14 cellular contexts compared by ENCODE assay signal in the genomic region with DNA sequence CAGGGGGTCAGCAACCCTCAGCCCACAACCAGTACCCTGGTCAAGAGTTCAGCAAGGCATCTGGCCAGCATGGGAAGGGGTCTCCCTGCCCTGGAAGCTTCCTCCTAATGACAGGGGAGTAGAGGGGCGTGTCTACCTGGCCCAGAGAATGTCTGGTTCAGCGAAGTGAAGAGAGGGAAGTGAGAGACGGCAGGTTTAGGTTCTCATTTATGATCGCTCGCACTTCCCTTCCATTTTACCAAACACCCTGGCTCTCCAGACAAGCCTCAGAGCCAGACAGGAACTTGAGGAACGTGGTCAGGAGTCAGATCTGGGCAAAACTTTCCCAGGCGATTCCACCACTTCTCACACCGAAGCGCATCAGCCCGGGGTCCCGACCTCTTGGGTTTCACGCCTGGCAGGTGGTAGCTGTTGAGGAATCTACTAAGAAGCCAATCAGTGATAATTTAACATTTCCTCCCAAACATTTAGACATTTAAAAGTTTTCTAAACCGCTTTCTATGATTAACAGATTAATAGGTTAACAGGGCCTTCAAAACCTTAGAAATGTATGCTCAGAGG. TPM values are rescaled to one million over a fixed set of nuclear protein-coding genes. Genes with fewer than 3 reads are reported as not detected.
DNase-seq lines count a peak whose midpoint lies in the region; ATAC-seq and TF ChIP-seq lines count a peak whose summit lies in the region.
"Had no signal": no experiment of that assay in that cellular context is flagged by ENCODE, and none has a peak within 500 bp of the region (broad histone marks: within the 10 kb centered on the region; RNA-seq: fewer than 3 reads in every experiment).

No MANE protein-coding gene starts in this region.

- H3K27me3 Mint-ChIP-seq in activated naive CD8-positive, alpha-beta T cell treated with anti-CD3 and anti-CD28 coated beads for 36 hours, result no peaks in the 10 kb centered on the region
- H3K27me3 Mint-ChIP-seq: activated CD4-positive, alpha-beta memory T cell treated with anti-CD3 and anti-CD28 coated beads, Interleukin-2, amount 10 ng/mL, durations not matched to agents 7 days and 5 days had no signal

- TF ChIP-seq CTCF in HEK293 (tag by site-specific recombination; IDR thresholded peaks at IDR 0.05) (no peak), lower lobe of right lung (IDR thresholded peaks at IDR 0.05) (no peak), stomach (IDR thresholded peaks at IDR 0.05) (no peak)

- H3K27me3 ChIP-seq in lower lobe of right lung (ENCODE audit: low read depth), result no peaks in the 10 kb centered on the region
- H3K27me3 ChIP-seq in stomach, result no peaks in the 10 kb centered on the region
- H3K27me3 ChIP-seq: foreskin keratinocyte had no signal

- H3K9me3 Mint-ChIP-seq in activated naive CD8-positive, alpha-beta T cell treated with anti-CD3 and anti-CD28 coated beads for 36 hours, result peaks cover 2% of the 10 kb centered on the region
- H3K9me3 Mint-ChIP-seq: activated CD4-positive, alpha-beta memory T cell treated with anti-CD3 and anti-CD28 coated beads, Interleukin-2, amount 10 ng/mL, durations not matched to agents 7 days and 5 days; activated naive CD4-positive, alpha-beta T cell treated with anti-CD3 and anti-CD28 coated beads, Interleukin-2, amount 50 U/mL, for 72 hours; stimulated activated effector memory CD8-positive, alpha-beta T cell treated with anti-CD3 and anti-CD28 coated beads, Interleukin-12 subunit alpha, Interleukin-12 subunit beta, amount 100 ng/mL, for 72 hours had no signal

- H3K4me3 ChIP-seq in HEK293 (ENCODE audit: low read depth, low read length) (no peak overlapping the region), lower lobe of right lung (no peak overlapping the region), stomach (no peak overlapping the region)

- CTCF ChIA-PET in HEK293 (lab: Yijun Ruan, JAX), result interaction anchor here (1.1 to 1.8 kb wide), 2 partner anchors 10 to 132 kb away, joined by 3 to 5 read pairs; no protein-coding TSS in a partner anchor

- H3K27ac Mint-ChIP-seq in activated naive CD8-positive, alpha-beta T cell treated with anti-CD3 and anti-CD28 coated beads for 36 hours, result peak overlapping the region; percentile 91
- H3K27ac Mint-ChIP-seq: activated CD4-positive, alpha-beta memory T cell treated with anti-CD3 and anti-CD28 coated beads, Interleukin-2, amount 10 ng/mL, durations not matched to agents 7 days and 5 days; stimulated activated effector memory CD8-positive, alpha-beta T cell treated with anti-CD3 and anti-CD28 coated beads, Interleukin-12 subunit alpha, Interleukin-12 subunit beta, amount 100 ng/mL, for 72 hours had no signal

- no peak for TF ChIP-seq POLR2A in stomach (IDR thresholded peaks at IDR 0.05)

- ATAC-seq in lower lobe of right lung (no peak), HG02571 (IDR thresholded peaks at IDR 0.05; ENCODE audit: unreplicated experiment) (no peak)
- ATAC-seq: activated naive CD4-positive, alpha-beta T cell treated with anti-CD3 and anti-CD28 coated beads, Interleukin-2, amount 50 U/mL, for 72 hours; foreskin keratinocyte; Panc1; stimulated activated effector memory CD8-positive, alpha-beta T cell treated with anti-CD3 and anti-CD28 coated beads, Interleukin-12 subunit alpha, Interleukin-12 subunit beta, amount 100 ng/mL, for 72 hours had no signal

- H3K9me3 ChIP-seq in HEK293 (ENCODE audit: control insufficient read depth, insufficient read depth, low read depth, low read length) (no peaks in the 10 kb centered on the region), lower lobe of right lung (no peaks in the 10 kb centered on the region), stomach (no peaks in the 10 kb centered on the region)

- H3K4me1 ChIP-seq in HEK293 (ENCODE audit: control insufficient read depth, insufficient read depth, low read length) (peaks cover 5% of the 10 kb centered on the region), lower lobe of right lung (peaks cover 81% of the 10 kb centered on the region), stomach (peaks cover 70 to 100% (median 88%) of the 10 kb centered on the region in 4 donors)

- H3K4me1 Mint-ChIP-seq in activated naive CD8-positive, alpha-beta T cell treated with anti-CD3 and anti-CD28 coated beads for 36 hours, result peaks cover 92% of the 10 kb centered on the region

- peak overlapping the region; percentile 23 for H3K4me3 Mint-ChIP-seq in activated naive CD8-positive, alpha-beta T cell treated with anti-CD3 and anti-CD28 coated beads for 36 hours
- H3K4me3 Mint-ChIP-seq: activated CD4-positive, alpha-beta memory T cell treated with anti-CD3 and anti-CD28 coated beads, Interleukin-2, amount 10 ng/mL, durations not matched to agents 7 days and 5 days; stimulated activated effector memory CD8-positive, alpha-beta T cell treated with anti-CD3 and anti-CD28 coated beads, Interleukin-12 subunit alpha, Interleukin-12 subunit beta, amount 100 ng/mL, for 72 hours had no signal

- 59 to 85% (median 80%) methylated on average over 13 of the region's 13 CpGs for WGBS in stomach, 5 donors

- intact Hi-C loops in lower lobe of right lung (cut with DNase I) (no loop called here), stomach (cut with DNase I; ENCODE audit: low total_unique reads) (no loop called here)

- H3K27ac ChIP-seq in HEK293 (ENCODE audit: extremely low read depth, low read depth, low read length), result no peak overlapping the region
- peak overlapping the region; percentile 33 for H3K27ac ChIP-seq in lower lobe of right lung
- peak overlapping the region; percentile 2 to 91 (median 70) for H3K27ac ChIP-seq in stomach
- H3K27ac ChIP-seq: foreskin keratinocyte had no signal

- H3K36me3 Mint-ChIP-seq in activated naive CD8-positive, alpha-beta T cell treated with anti-CD3 and anti-CD28 coated beads for 36 hours, result peaks cover 36% of the 10 kb centered on the region
- H3K36me3 Mint-ChIP-seq: stimulated activated effector memory CD8-positive, alpha-beta T cell treated with anti-CD3 and anti-CD28 coated beads, Interleukin-12 subunit alpha, Interleukin-12 subunit beta, amount 100 ng/mL, for 72 hours had no signal

- H3K36me3 ChIP-seq in HEK293 (ENCODE audit: control insufficient read depth in 2 of 2, insufficient read depth in 1 of 2, low read length in 2 of 2), result peaks cover 0 to 5% of the 10 kb centered on the region in 2 experiments; a peak in 1 of 3 replicates
- no peaks in the 10 kb centered on the region for H3K36me3 ChIP-seq in lower lobe of right lung
- H3K36me3 ChIP-seq in stomach, result peaks cover 0 to 7% (median 2%) of the 10 kb centered on the region in 4 donors

- POLR2A ChIA-PET in HEK293 (lab: Yijun Ruan, JAX), result interaction anchor here (0.9 kb wide), 1 partner anchor 9 kb away, joined by 3 read pairs; no protein-coding TSS in a partner anchor

- no peak for DNase-seq in activated naive CD8-positive, alpha-beta T cell treated with anti-CD3 and anti-CD28 coated beads for 36 hours
- DNase-seq in lower lobe of right lung, result no peak
- DNase-seq in stomach, result no peak
- no peak for DNase-seq in kidney tubule cell (ENCODE audit: low spot score)
- no peak for DNase-seq in inferior parietal cortex (ENCODE audit: extremely low spot score)
- DNase-seq: activated CD4-positive, alpha-beta memory T cell treated with anti-CD3 and anti-CD28 coated beads, Interleukin-2, amount 10 ng/mL, durations not matched to agents 7 days and 5 days; COR-L47; foreskin keratinocyte; NCI-H446 treated with DMSO at 0.1 percent for 48 hours had no signal

- no peak for TF ChIP-seq EP300 in stomach (IDR thresholded peaks at IDR 0.05)

TF ChIP-seq in HEK293, 187 proteins besides CTCF, POLR2A, EP300 and RAD21:
- TF ChIP-seq ZNF510 (tag by site-specific recombination; IDR thresholded peaks at IDR 0.05; ENCODE audit: insufficient replicate concordance) (peak; percentile 76), ZBTB17 (tag by site-specific recombination; IDR thresholded peaks at IDR 0.05) (no peak)

RNA-seq across cellular contexts. Expression of a gene that starts 21.3 kb away (rescaled TPM):
- total RNA-seq in activated naive CD8-positive, alpha-beta T cell treated with anti-CD3 and anti-CD28 coated beads for 36 hours, result 100 to 1,000 TPM; 171 to 177 TPM
- total RNA-seq in lower lobe of right lung, result 124 TPM
- 100 to 1,000 TPM; 191 to 504 (median 237) TPM for total RNA-seq in stomach
- polyA plus RNA-seq in stomach, result 10 to 100 TPM; 25.7 to 87.7 (median 43.6) TPM
